ENCODE assay signal across 8 cellular contexts in the genomic region with DNA sequence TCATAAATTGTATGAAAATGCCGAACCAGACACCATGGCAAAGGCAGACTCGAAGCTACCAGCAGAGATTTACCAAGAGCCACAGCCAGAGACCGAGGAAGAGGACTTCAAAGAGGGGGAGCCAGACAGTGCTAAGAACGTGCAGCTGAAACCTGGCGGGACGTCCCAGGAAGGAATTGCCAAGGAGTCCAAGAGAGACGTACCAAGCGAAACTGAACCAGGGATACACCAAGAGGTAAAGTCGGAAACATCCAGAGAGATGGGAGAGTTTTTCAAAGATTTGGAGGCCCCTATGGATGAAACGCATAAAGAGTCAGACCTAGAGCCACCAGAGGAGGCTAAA. TPM values are rescaled to one million over a fixed set of nuclear protein-coding genes. Genes with fewer than 3 reads are reported as not detected.
DNase-seq lines count a peak whose midpoint lies in the region; ATAC-seq, FAIRE-seq and TF ChIP-seq lines count a peak whose summit lies in the region.

No MANE protein-coding gene starts in this region.

- no peak for ATAC-seq in HG02852 (IDR thresholded peaks at IDR 0.05; ENCODE audit: unreplicated experiment)
- ATAC-seq in HG03521 (IDR thresholded peaks at IDR 0.05; ENCODE audit: unreplicated experiment): no peak

- no peaks in the 10 kb centered on the region for H3K9me3 ChIP-seq in HEK293 (ENCODE audit: control insufficient read depth, insufficient read depth, low read depth, low read length)
- H3K9me3 ChIP-seq in adipocyte (ENCODE audit: control insufficient read depth, low read length): no peaks in the 10 kb centered on the region
- no peaks in the 10 kb centered on the region for H3K9me3 ChIP-seq in kidney (ENCODE audit: control insufficient read depth in 1 of 2, low read length in 2 of 2)
- H3K9me3 ChIP-seq in tibial artery: no peaks in the 10 kb centered on the region

- H3K27ac ChIP-seq in HEK293 (ENCODE audit: extremely low read depth, low read depth, low read length) (no peak overlapping the region; the same call in 1 of the 2 replicates), kidney (ENCODE audit: low read depth in 2 of 2, low read length in 2 of 2) (peak overlapping the region in 1 of 2 donors; percentile 79), tibial artery (peak overlapping the region in 1 of 2 donors; percentile 87)

- FAIRE-seq in kidney (lab: Jason Lieb, UNC): no peak

- POLR2A ChIA-PET in HEK293 (lab: Yijun Ruan, JAX): interaction anchor here (0.6 to 1.8 kb wide), 13 partner anchors 13 to 524 kb away, joined by 3 to 11 read pairs (median 4); partner anchors contain the start of genes AHSA1, GSTZ1, POMT2 and ZDHHC22

- TF ChIP-seq CTCF in HEK293 (tag by site-specific recombination; IDR thresholded peaks at IDR 0.05) (no peak), kidney (IDR thresholded peaks at IDR 0.05; ENCODE audit: borderline replicate concordance, extremely low read depth, insufficient read depth) (no peak), tibial artery (IDR thresholded peaks at IDR 0.05) (no peak), endothelial cell (IDR thresholded peaks at IDR 0.05; ENCODE audit: unreplicated experiment) (no peak)

- H3K36me3 ChIP-seq in HEK293 (ENCODE audit: control insufficient read depth in 2 of 2, insufficient read depth in 1 of 2, low read length in 2 of 2): no peaks in the 10 kb centered on the region
- H3K36me3 ChIP-seq in adipocyte (ENCODE audit: control insufficient read depth, insufficient read depth, low read length, severe bottlenecking): no peaks in the 10 kb centered on the region
- H3K36me3 ChIP-seq in kidney (ENCODE audit: control insufficient read depth in 1 of 2, insufficient read depth in 2 of 2, low read length in 2 of 2): no peaks in the 10 kb centered on the region
- no peaks in the 10 kb centered on the region for H3K36me3 ChIP-seq in tibial artery

- H3K9me3 Mint-ChIP-seq in endothelial cell (ENCODE audit: unreplicated experiment): no peaks in the 10 kb centered on the region

- H3K9ac ChIP-seq in adipocyte (ENCODE audit: low read length): peak overlapping the region; percentile 93
- peak overlapping the region in 1 of 2 donors; percentile 59 for H3K9ac ChIP-seq in kidney (ENCODE audit: low read length in 2 of 2)

- H3K4me3 Mint-ChIP-seq in endothelial cell (ENCODE audit: unreplicated experiment): no peak overlapping the region

- H3K27ac Mint-ChIP-seq in endothelial cell (ENCODE audit: unreplicated experiment): no peak overlapping the region

- H3K27me3 Mint-ChIP-seq in endothelial cell (ENCODE audit: unreplicated experiment): peaks cover 5% of the 10 kb centered on the region

- H3K4me1 Mint-ChIP-seq in endothelial cell (ENCODE audit: unreplicated experiment): peaks cover 12% of the 10 kb centered on the region

- H3K4me3 ChIP-seq in HEK293 (ENCODE audit: low read depth, low read length) (peak overlapping the region; percentile 85), adipocyte (ENCODE audit: low read length) (peak overlapping the region; percentile 98), kidney (ENCODE audit: low read length in 2 of 2) (peak overlapping the region; percentile 85 to 87), tibial artery (peak overlapping the region; percentile 71 to 89)

- intact Hi-C loops in kidney (cut with DNase I): no loop called here
- intact Hi-C loops in tibial artery (cut with DNase I; ENCODE audit: low total_unique reads): loop anchor here (2.0 kb wide), 1 partner anchor 55 kb away; no protein-coding TSS in a partner anchor

- no peaks in the 10 kb centered on the region for H3K36me3 Mint-ChIP-seq in endothelial cell (ENCODE audit: low read depth, unreplicated experiment)

- DNase-seq in adipocyte (ENCODE audit: low read depth) (no peak), kidney (no peak), tibial artery (no peak), NCI-H1048 (lab: John Stamatoyannopoulos, UW) (no peak), endothelial cell (ENCODE audit: low spot score) (no peak)

- CTCF ChIA-PET in HEK293 (lab: Yijun Ruan, JAX): interaction anchor here (0.7 to 1.4 kb wide), 7 partner anchors 22 to 82 kb away, joined by 3 to 7 read pairs (median 4); partner anchors contain the start of genes GSTZ1 and POMT2

- peaks cover 14% of the 10 kb centered on the region for H3K4me1 ChIP-seq in HEK293 (ENCODE audit: control insufficient read depth, insufficient read depth, low read length)
- peaks cover 8% of the 10 kb centered on the region for H3K4me1 ChIP-seq in adipocyte (ENCODE audit: control insufficient read depth, insufficient read depth, low read length)
- peaks cover 0 to 9% of the 10 kb centered on the region in 2 donors for H3K4me1 ChIP-seq in kidney (ENCODE audit: control insufficient read depth in 1 of 2, insufficient read depth in 1 of 2, low read depth in 1 of 2, low read length in 2 of 2)
- H3K4me1 ChIP-seq in tibial artery: peaks cover 0 to 15% (median 12%) of the 10 kb centered on the region in 4 donors

- H3K27me3 ChIP-seq in adipocyte (replicated peaks; ENCODE audit: control insufficient read depth, insufficient read depth, low read length): no peaks in the 10 kb centered on the region
- no peaks in the 10 kb centered on the region for H3K27me3 ChIP-seq in tibial artery

TF ChIP-seq in HEK293, 187 proteins besides CTCF, POLR2A, EP300 and RAD21:
- no peak for TF ChIP-seq ZNF701 (tag by site-specific recombination; IDR thresholded peaks at IDR 0.05)
- TF ChIP-seq ZNF513 (tag by site-specific recombination; IDR thresholded peaks at IDR 0.05): 0 out of 2 replicates have a peak, but pooled peaks have one; percentile 21
- TF ChIP-seq, protein P1, sequence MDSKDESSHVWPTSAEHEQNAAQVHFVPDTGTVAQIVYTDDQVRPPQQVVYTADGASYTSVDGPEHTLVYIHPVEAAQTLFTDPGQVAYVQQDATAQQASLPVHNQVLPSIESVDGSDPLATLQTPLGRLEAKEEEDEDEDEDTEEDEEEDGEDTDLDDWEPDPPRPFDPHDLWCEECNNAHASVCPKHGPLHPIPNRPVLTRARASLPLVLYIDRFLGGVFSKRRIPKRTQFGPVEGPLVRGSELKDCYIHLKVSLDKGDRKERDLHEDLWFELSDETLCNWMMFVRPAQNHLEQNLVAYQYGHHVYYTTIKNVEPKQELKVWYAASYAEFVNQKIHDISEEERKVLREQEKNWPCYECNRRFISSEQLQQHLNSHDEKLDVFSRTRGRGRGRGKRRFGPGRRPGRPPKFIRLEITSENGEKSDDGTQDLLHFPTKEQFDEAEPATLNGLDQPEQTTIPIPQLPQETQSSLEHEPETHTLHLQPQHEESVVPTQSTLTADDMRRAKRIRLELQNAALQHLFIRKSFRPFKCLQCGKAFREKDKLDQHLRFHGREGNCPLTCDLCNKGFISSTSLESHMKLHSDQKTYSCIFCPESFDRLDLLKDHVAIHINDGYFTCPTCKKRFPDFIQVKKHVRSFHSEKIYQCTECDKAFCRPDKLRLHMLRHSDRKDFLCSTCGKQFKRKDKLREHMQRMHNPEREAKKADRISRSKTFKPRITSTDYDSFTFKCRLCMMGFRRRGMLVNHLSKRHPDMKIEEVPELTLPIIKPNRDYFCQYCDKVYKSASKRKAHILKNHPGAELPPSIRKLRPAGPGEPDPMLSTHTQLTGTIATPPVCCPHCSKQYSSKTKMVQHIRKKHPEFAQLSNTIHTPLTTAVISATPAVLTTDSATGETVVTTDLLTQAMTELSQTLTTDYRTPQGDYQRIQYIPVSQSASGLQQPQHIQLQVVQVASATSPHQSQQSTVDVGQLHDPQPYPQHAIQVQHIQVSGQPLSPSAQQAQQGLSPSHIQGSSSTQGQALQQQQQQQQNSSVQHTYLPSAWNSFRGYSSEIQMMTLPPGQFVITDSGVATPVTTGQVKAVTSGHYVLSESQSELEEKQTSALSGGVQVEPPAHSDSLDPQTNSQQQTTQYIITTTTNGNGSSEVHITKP (tag by site-specific recombination; IDR thresholded peaks at IDR 0.05): peak; percentile 58; the same call in 1 of the 2 replicates
- no peak; the same call in 1 of the 2 replicates for TF ChIP-seq YY1 (tag by site-specific recombination; IDR thresholded peaks at IDR 0.05)
- 0 out of 2 replicates have a peak, but pooled peaks have one; percentile 17 for TF ChIP-seq ZNF335 (tag by site-specific recombination; conservative IDR thresholded peaks at IDR 0.05)
TF ChIP-seq in HEK293: peak in this region for 3.

RNA-seq across cellular contexts. Expression of gene SAMD15, which starts 0.3 kb away (rescaled TPM):
- total RNA-seq in kidney (6.2 TPM), endothelial cell (ENCODE audit: unreplicated experiment) (1.7 TPM)
- 1.8 TPM for polyA plus RNA-seq in kidney (ENCODE audit: insufficient read depth, low read depth, low replicate concordance)

RNA-seq across cellular contexts. Expression of gene TMED8, which starts 0.6 kb away (rescaled TPM):
- total RNA-seq in kidney: 17.1 TPM
- 6.7 TPM for polyA plus RNA-seq in kidney (ENCODE audit: insufficient read depth, low read depth, low replicate concordance)
- 9.9 TPM for total RNA-seq in endothelial cell (ENCODE audit: unreplicated experiment)

RNA-seq across cellular contexts. Expression of gene NOXRED1, which starts 45.9 kb away (rescaled TPM):
- 0.57 TPM for total RNA-seq in kidney
- polyA plus RNA-seq in kidney (ENCODE audit: insufficient read depth, low read depth, low replicate concordance): 0.28 TPM
- total RNA-seq in endothelial cell (ENCODE audit: unreplicated experiment): 0.49 TPM

RNA-seq across cellular contexts. Expression of gene GSTZ1, which starts 56.6 kb away (rescaled TPM):
- total RNA-seq in kidney: 17.0 TPM
- 64.7 TPM for polyA plus RNA-seq in kidney (ENCODE audit: insufficient read depth, low read depth, low replicate concordance)
- total RNA-seq in endothelial cell (ENCODE audit: unreplicated experiment): 20.0 TPM

RNA-seq across cellular contexts. Expression of gene POMT2, which starts 56.8 kb away (rescaled TPM):
- total RNA-seq in kidney (34.7 TPM), endothelial cell (ENCODE audit: unreplicated experiment) (33.8 TPM)
- polyA plus RNA-seq in kidney (ENCODE audit: insufficient read depth, low read depth, low replicate concordance): 18.2 TPM
